Comparison of ENCODE assay signal across 14 cellular contexts in genomic region chr6:10749734-10750133, GRCh38. TPM values are rescaled to one million over a fixed set of nuclear protein-coding genes. Genes with fewer than 3 reads are reported as not detected.
DNase-seq lines count a peak whose midpoint lies in the region; ATAC-seq and TF ChIP-seq lines count a peak whose summit lies in the region.
"Had no signal": no experiment of that assay in that cellular context is flagged by ENCODE, and none has a peak within 500 bp of the region (broad histone marks: within the 10 kb centered on the region; RNA-seq: fewer than 3 reads in every experiment).

No MANE protein-coding gene starts in this region.

- peaks cover 45% of the 10 kb centered on the region for H3K4me1 Mint-ChIP-seq in T-helper 2 cell treated with Interferon-gamma antibody and Interleukin-4, amounts not matched to agents 5 μg/mL and 100 μg/mL, for 36 hours (ENCODE audit: low read depth)
- H3K4me1 Mint-ChIP-seq in activated T-helper 1 cell treated with anti-CD3 and anti-CD28 coated beads, Interleukin-12 subunit alpha, Interleukin-12 subunit beta, Interleukin-2, Interleukin-4 antibody, amounts not matched to agents 30 ng/mL and 10 ng/mL and 1 ng/mL, durations not matched to agents 14 hours and 24 hours and 36 hours (ENCODE audit: low read depth) = peaks cover 57% of the 10 kb centered on the region
- peaks cover 32 to 82% (median 77%) of the 10 kb centered on the region in 7 donors for H3K4me1 Mint-ChIP-seq in naive thymus-derived CD4-positive, alpha-beta T cell

- H4K20me1 ChIP-seq in MM.1S (ENCODE audit: insufficient read depth, low read length) = no peaks in the 10 kb centered on the region

- H3K36me3 Mint-ChIP-seq in T-helper 2 cell treated with Interferon-gamma antibody and Interleukin-4, amounts not matched to agents 5 μg/mL and 100 μg/mL, for 36 hours (ENCODE audit: low read depth) = peaks cover 27% of the 10 kb centered on the region
- H3K36me3 Mint-ChIP-seq in activated T-helper 1 cell treated with anti-CD3 and anti-CD28 coated beads, Interleukin-12 subunit alpha, Interleukin-12 subunit beta, Interleukin-2, Interleukin-4 antibody, amounts not matched to agents 30 ng/mL and 10 ng/mL and 1 ng/mL, durations not matched to agents 14 hours and 24 hours and 36 hours (ENCODE audit: low read depth) = peaks cover 38% of the 10 kb centered on the region
- H3K36me3 Mint-ChIP-seq in naive thymus-derived CD4-positive, alpha-beta T cell = peaks cover 10 to 39% (median 24%) of the 10 kb centered on the region in 5 donors

- H3K9me3 Mint-ChIP-seq in T-helper 2 cell treated with Interferon-gamma antibody and Interleukin-4, amounts not matched to agents 5 μg/mL and 100 μg/mL, for 36 hours = no peaks in the 10 kb centered on the region
- no peaks in the 10 kb centered on the region for H3K9me3 Mint-ChIP-seq in activated T-helper 1 cell treated with anti-CD3 and anti-CD28 coated beads, Interleukin-12 subunit alpha, Interleukin-12 subunit beta, Interleukin-2, Interleukin-4 antibody, amounts not matched to agents 30 ng/mL and 10 ng/mL and 1 ng/mL, durations not matched to agents 14 hours and 24 hours and 36 hours
- H3K9me3 Mint-ChIP-seq in naive thymus-derived CD4-positive, alpha-beta T cell = no peaks in the 10 kb centered on the region

- 80% methylated on average over 2 of the region's 2 CpGs for WGBS in HUES64

- CTCF ChIA-PET in naive thymus-derived CD4-positive, alpha-beta T cell (lab: Charles Lee) = no interaction called here
- CTCF ChIA-PET in HEK293T (lab: Yijun Ruan, JAX) = no interaction called here

- H3K27ac Mint-ChIP-seq in T-helper 2 cell treated with Interferon-gamma antibody and Interleukin-4, amounts not matched to agents 5 μg/mL and 100 μg/mL, for 36 hours = peak overlapping the region; percentile 23
- peak overlapping the region; percentile 1 for H3K27ac Mint-ChIP-seq in activated T-helper 1 cell treated with anti-CD3 and anti-CD28 coated beads, Interleukin-12 subunit alpha, Interleukin-12 subunit beta, Interleukin-2, Interleukin-4 antibody, amounts not matched to agents 30 ng/mL and 10 ng/mL and 1 ng/mL, durations not matched to agents 14 hours and 24 hours and 36 hours
- peak overlapping the region in 8 of 9 donors; percentile 5 to 97 (median 49) for H3K27ac Mint-ChIP-seq in naive thymus-derived CD4-positive, alpha-beta T cell

- H3K9ac ChIP-seq in HUES64 (ENCODE audit: low read depth, low read length) (peak overlapping the region; percentile 36; the same call in 1 of the 2 replicates), MM.1S (ENCODE audit: low read length) (no peak overlapping the region)
- H3K9ac ChIP-seq: parathyroid adenoma had no signal

- intact Hi-C loops in activated T-helper 1 cell treated with anti-CD3 and anti-CD28 coated beads, Interleukin-12 subunit alpha, Interleukin-12 subunit beta, Interleukin-2, Interleukin-4 antibody, amounts not matched to agents 30 ng/mL and 10 ng/mL and 1 ng/mL, durations not matched to agents 14 hours and 24 hours and 36 hours (cut with micrococcal nuclease) = loop anchor here (5.0 kb wide), 1 partner anchor 963 kb away; no protein-coding TSS in a partner anchor
- intact Hi-C loops in naive thymus-derived CD4-positive, alpha-beta T cell (cut with micrococcal nuclease) = no loop called here

- H3K9me3 ChIP-seq in HUES64 (ENCODE audit: insufficient read depth, low read depth, low read length) (no peaks in the 10 kb centered on the region), MM.1S (replicated peaks; ENCODE audit: insufficient read depth, low read length) (no peaks in the 10 kb centered on the region)
- H3K9me3 ChIP-seq in naive thymus-derived CD4-positive, alpha-beta T cell (ENCODE audit: control insufficient read depth in 2 of 3, low read length in 3 of 3) = no peaks in the 10 kb centered on the region
- H3K9me3 ChIP-seq: body of pancreas, left ventricle myocardium inferior had no signal

- H3K27me3 ChIP-seq in HUES64 (ENCODE audit: insufficient read depth, low read length) = no peaks in the 10 kb centered on the region
- H3K27me3 ChIP-seq in naive thymus-derived CD4-positive, alpha-beta T cell (ENCODE audit: control insufficient read depth in 2 of 2, insufficient read depth in 2 of 2, low read length in 2 of 2) = no peaks in the 10 kb centered on the region
- H3K27me3 ChIP-seq in MM.1S (replicated peaks; ENCODE audit: insufficient read depth, low read length) = no peaks in the 10 kb centered on the region
- H3K27me3 ChIP-seq: body of pancreas had no signal

- H3K4me3 ChIP-seq in HUES64 (ENCODE audit: low read length) = 0 out of 2 replicates have a peak overlapping the region, but pooled peaks have one; percentile 100
- H3K4me3 ChIP-seq in naive thymus-derived CD4-positive, alpha-beta T cell (ENCODE audit: low read length) = no peak overlapping the region
- no peak overlapping the region for H3K4me3 ChIP-seq in MM.1S (ENCODE audit: low read length)
- H3K4me3 ChIP-seq: body of pancreas had no signal

- TF ChIP-seq CTCF in MM.1S (IDR thresholded peaks at IDR 0.05; ENCODE audit: low read length) = no peak

- H3K9me2 ChIP-seq in MM.1S (replicated peaks; ENCODE audit: insufficient read depth, low read length) = no peaks in the 10 kb centered on the region

- peak overlapping the region; percentile 87 for H3K4me3 Mint-ChIP-seq in T-helper 2 cell treated with Interferon-gamma antibody and Interleukin-4, amounts not matched to agents 5 μg/mL and 100 μg/mL, for 36 hours
- peak overlapping the region; percentile 93 for H3K4me3 Mint-ChIP-seq in activated T-helper 1 cell treated with anti-CD3 and anti-CD28 coated beads, Interleukin-12 subunit alpha, Interleukin-12 subunit beta, Interleukin-2, Interleukin-4 antibody, amounts not matched to agents 30 ng/mL and 10 ng/mL and 1 ng/mL, durations not matched to agents 14 hours and 24 hours and 36 hours
- peak overlapping the region; percentile 19 to 98 (median 86) for H3K4me3 Mint-ChIP-seq in naive thymus-derived CD4-positive, alpha-beta T cell

- peak overlapping the region; percentile 35; the same call in 1 of the 2 replicates for H3K27ac ChIP-seq in HUES64 (ENCODE audit: low read depth, low read length)
- H3K27ac ChIP-seq in naive thymus-derived CD4-positive, alpha-beta T cell (ENCODE audit: low read depth, low read length) = no peak overlapping the region
- H3K27ac ChIP-seq in MM.1S (ENCODE audit: low read length) = no peak overlapping the region
- H3K27ac ChIP-seq: body of pancreas, left ventricle myocardium inferior, parathyroid adenoma had no signal

- no peak overlapping the region for H3K4me2 ChIP-seq in MM.1S (ENCODE audit: low read depth, low read length)

- H3K27me3 Mint-ChIP-seq in T-helper 2 cell treated with Interferon-gamma antibody and Interleukin-4, amounts not matched to agents 5 μg/mL and 100 μg/mL, for 36 hours (ENCODE audit: low read depth) = no peaks in the 10 kb centered on the region
- H3K27me3 Mint-ChIP-seq in activated T-helper 1 cell treated with anti-CD3 and anti-CD28 coated beads, Interleukin-12 subunit alpha, Interleukin-12 subunit beta, Interleukin-2, Interleukin-4 antibody, amounts not matched to agents 30 ng/mL and 10 ng/mL and 1 ng/mL, durations not matched to agents 14 hours and 24 hours and 36 hours (ENCODE audit: insufficient read depth) = no peaks in the 10 kb centered on the region
- no peaks in the 10 kb centered on the region for H3K27me3 Mint-ChIP-seq in naive thymus-derived CD4-positive, alpha-beta T cell

- peaks cover 55% of the 10 kb centered on the region for H3K79me2 ChIP-seq in MM.1S (ENCODE audit: low read length)

- no peak for ATAC-seq in naive thymus-derived CD4-positive, alpha-beta T cell
- ATAC-seq: body of pancreas had no signal

- no peak for DNase-seq in T-helper 2 cell treated with Interferon-gamma antibody and Interleukin-4, amounts not matched to agents 5 μg/mL and 100 μg/mL, for 36 hours (ENCODE audit: low spot score)
- DNase-seq in T-helper 2 cell (no peak), HEK293T (ENCODE audit: extremely low spot score) (no peak), MM.1S (no peak)
- DNase-seq in activated T-helper 1 cell treated with anti-CD3 and anti-CD28 coated beads, Interleukin-12 subunit alpha, Interleukin-12 subunit beta, Interleukin-2, Interleukin-4 antibody, amounts not matched to agents 30 ng/mL and 10 ng/mL and 1 ng/mL, durations not matched to agents 14 hours and 24 hours and 36 hours (ENCODE audit: low spot score) = no peak
- no peak for DNase-seq in naive thymus-derived CD4-positive, alpha-beta T cell
- no peak for DNase-seq in stimulated activated CD4-positive, alpha-beta T cell treated with anti-CD3 and anti-CD28 coated beads, Interleukin-4, amount 100 ng/mL, for 24 hours
- DNase-seq: body of pancreas; left ventricle myocardium inferior; NCI-H2081 treated with DMSO at 0.1 percent for 48 hours; stimulated activated CD8-positive, alpha-beta memory T cell treated with anti-CD3 and anti-CD28 coated beads, Interleukin-4, amount 100 ng/mL, for 48 hours had no signal

- H3F3A ChIP-seq in MM.1S (ENCODE audit: insufficient read depth, low read length) = no peaks in the 10 kb centered on the region

- POLR2A ChIA-PET in naive thymus-derived CD4-positive, alpha-beta T cell (lab: Charles Lee) = interaction anchor here (4.5 kb wide), 1 partner anchor 28 kb away, joined by 72 read pairs; the partner anchor contains the start of gene TMEM14C
- POLR2A ChIA-PET in HEK293T (lab: Yijun Ruan, JAX) = no interaction called here

- H3K4me1 ChIP-seq in HUES64 (ENCODE audit: insufficient read depth, low read length) (peaks cover 20% of the 10 kb centered on the region), MM.1S (ENCODE audit: low read length) (peaks cover 11% of the 10 kb centered on the region)
- H3K4me1 ChIP-seq in naive thymus-derived CD4-positive, alpha-beta T cell (ENCODE audit: control insufficient read depth in 2 of 2, insufficient read depth in 2 of 2, low read length in 2 of 2) = peaks cover 12 to 37% of the 10 kb centered on the region in 2 donors

- H2AFZ ChIP-seq in MM.1S (ENCODE audit: low read length) = no peak overlapping the region
- H2AFZ ChIP-seq: parathyroid adenoma had no signal

- H3K36me3 ChIP-seq in HUES64 (ENCODE audit: insufficient read depth, low read length) = peaks cover 56% of the 10 kb centered on the region
- H3K36me3 ChIP-seq in naive thymus-derived CD4-positive, alpha-beta T cell (ENCODE audit: control insufficient read depth in 2 of 3, insufficient read depth in 3 of 3, low read length in 3 of 3) = peaks cover 0 to 39% (median 12%) of the 10 kb centered on the region in 3 experiments
- 0 out of 2 replicates have a peak, but pooled peaks cover 3% of the 10 kb centered on the region for H3K36me3 ChIP-seq in MM.1S (replicated peaks; ENCODE audit: insufficient read depth, low read length)

RNA-seq across cellular contexts. Expression of gene TMEM14B, which starts 2.1 kb away (rescaled TPM):
- polyA plus RNA-seq in HUES64 (2013, experiment 1 of 2) = 78.1 TPM
- 87.9 TPM for polyA plus RNA-seq in HUES64 (2013, experiment 2 of 2)
- 82.1 and 83.7 TPM in 2 replicates for total RNA-seq in activated T-helper 1 cell treated with anti-CD3 and anti-CD28 coated beads, Interleukin-12 subunit alpha, Interleukin-12 subunit beta, Interleukin-2, Interleukin-4 antibody, amounts not matched to agents 30 ng/mL and 10 ng/mL and 1 ng/mL, durations not matched to agents 14 hours and 24 hours and 36 hours
- 10 to 100 TPM; 48.6 to 93.8 (median 75.4) TPM for total RNA-seq in naive thymus-derived CD4-positive, alpha-beta T cell
- 100 to 1,000 TPM; 157 to 257 TPM for polyA plus RNA-seq in naive thymus-derived CD4-positive, alpha-beta T cell

RNA-seq across cellular contexts. Expression of gene TMEM14C, which starts 26.9 kb away (rescaled TPM):
- 120 TPM for polyA plus RNA-seq in HUES64 (2013, experiment 1 of 2)
- polyA plus RNA-seq in HUES64 (2013, experiment 2 of 2) = 126 TPM
- total RNA-seq in activated T-helper 1 cell treated with anti-CD3 and anti-CD28 coated beads, Interleukin-12 subunit alpha, Interleukin-12 subunit beta, Interleukin-2, Interleukin-4 antibody, amounts not matched to agents 30 ng/mL and 10 ng/mL and 1 ng/mL, durations not matched to agents 14 hours and 24 hours and 36 hours = 57.3 and 63.1 TPM in 2 replicates
- total RNA-seq in naive thymus-derived CD4-positive, alpha-beta T cell = 10 to 100 TPM; 20.2 to 64.3 (median 25.0) TPM
- 100 to 1,000 TPM in 1 of 2 donors, 10 to 100 TPM in 1; 68.0 to 172 TPM for polyA plus RNA-seq in naive thymus-derived CD4-positive, alpha-beta T cell

RNA-seq across cellular contexts. Expression of gene PAK1IP1, which starts 55.0 kb away (rescaled TPM):
- polyA plus RNA-seq in HUES64 (2013, experiment 1 of 2) = 45.7 TPM
- 39.9 TPM for polyA plus RNA-seq in HUES64 (2013, experiment 2 of 2)
- 35.3 and 37.4 TPM in 2 replicates for total RNA-seq in activated T-helper 1 cell treated with anti-CD3 and anti-CD28 coated beads, Interleukin-12 subunit alpha, Interleukin-12 subunit beta, Interleukin-2, Interleukin-4 antibody, amounts not matched to agents 30 ng/mL and 10 ng/mL and 1 ng/mL, durations not matched to agents 14 hours and 24 hours and 36 hours
- 10 to 100 TPM in 1 of 5 experiments, 1 to 10 TPM in 4; 5.2 to 15.2 (median 8.0) TPM for total RNA-seq in naive thymus-derived CD4-positive, alpha-beta T cell
- polyA plus RNA-seq in naive thymus-derived CD4-positive, alpha-beta T cell = 10 to 100 TPM; 16.5 to 22.0 TPM

RNA-seq across cellular contexts. Expression of gene C6orf52, which starts 55.3 kb away (rescaled TPM):
- polyA plus RNA-seq in HUES64 (2013, experiment 1 of 2) = 2.6 TPM
- 2.2 TPM for polyA plus RNA-seq in HUES64 (2013, experiment 2 of 2)
- 3.6 and 6.0 TPM in 2 replicates for total RNA-seq in activated T-helper 1 cell treated with anti-CD3 and anti-CD28 coated beads, Interleukin-12 subunit alpha, Interleukin-12 subunit beta, Interleukin-2, Interleukin-4 antibody, amounts not matched to agents 30 ng/mL and 10 ng/mL and 1 ng/mL, durations not matched to agents 14 hours and 24 hours and 36 hours
- 1 to 10 TPM in 2 of 5 experiments, not detected in 3; 1.2 to 1.9 TPM for total RNA-seq in naive thymus-derived CD4-positive, alpha-beta T cell
- polyA plus RNA-seq in naive thymus-derived CD4-positive, alpha-beta T cell = 1 to 10 TPM; 1.1 to 1.3 TPM
- total RNA-seq: body of pancreas, urinary bladder had no signal
